27 cellular contexts compared by ENCODE assay signal in the genomic region with DNA sequence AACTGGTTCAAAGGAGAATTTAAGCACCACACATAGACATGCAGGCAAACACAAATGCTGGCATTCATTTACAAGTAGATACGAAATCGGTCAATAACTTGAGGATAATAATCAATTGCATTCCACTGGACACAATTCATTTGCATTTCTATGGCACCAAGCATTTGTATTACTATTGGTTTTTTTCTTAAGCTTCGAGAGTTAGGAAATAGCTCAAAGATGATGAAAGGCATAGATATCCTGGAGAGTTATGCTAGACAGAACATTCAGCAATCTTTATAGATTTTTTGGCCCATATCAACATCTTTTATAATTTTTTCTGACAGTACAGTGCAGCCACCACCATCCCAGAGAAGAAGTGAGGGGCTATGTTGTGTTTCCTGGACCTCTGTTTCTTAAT.
DNase-seq lines count a peak whose midpoint lies in the region; ATAC-seq, FAIRE-seq and TF ChIP-seq lines count a peak whose summit lies in the region.
"Had no signal": no experiment of that assay in that cellular context is flagged by ENCODE, and none has a peak within 500 bp of the region (broad histone marks: within the 10 kb centered on the region; RNA-seq: fewer than 3 reads in every experiment).

No MANE protein-coding gene starts in this region.

- no peak overlapping the region for H3K27ac Mint-ChIP-seq in GM23338
- peak overlapping the region; percentile 92 for H3K27ac Mint-ChIP-seq in astrocyte (ENCODE audit: unreplicated experiment)
- peak overlapping the region; percentile 1 for H3K27ac Mint-ChIP-seq in progenitor cell of endocrine pancreas
- H3K27ac Mint-ChIP-seq: activated naive CD4-positive, alpha-beta T cell treated with anti-CD3 and anti-CD28 coated beads, Interleukin-2, amount 10 ng/mL, durations not matched to agents 7 days and 5 days; CD4-positive, alpha-beta T cell; IgD-negative memory B cell; natural killer cell had no signal

- H3K4me1 ChIP-seq in GM23338 (ENCODE audit: insufficient read depth) (peaks cover 17% of the 10 kb centered on the region), astrocyte (ENCODE audit: insufficient read depth, low read length) (peaks cover 30% of the 10 kb centered on the region), lower lobe of right lung (peaks cover 6% of the 10 kb centered on the region)
- H3K4me1 ChIP-seq: left lung, parathyroid adenoma, upper lobe of right lung had no signal

- no peak overlapping the region for H3K4me3 ChIP-seq in GM23338
- no peak overlapping the region for H3K4me3 ChIP-seq in astrocyte (ENCODE audit: insufficient read depth, low read depth, low read length)
- H3K4me3 ChIP-seq in lower lobe of right lung, result no peak overlapping the region
- H3K4me3 ChIP-seq: left lung, right atrium auricular region, upper lobe of right lung had no signal

- H3K4me2 ChIP-seq in GM23338 (peak overlapping the region; percentile 40; the same call in 1 of the 2 replicates), astrocyte (ENCODE audit: low read length) (no peak overlapping the region)

- DNase-seq in GM23338 (ENCODE audit: low spot score) (no peak), astrocyte (ENCODE audit: low read depth) (no peak), iris pigment epithelial cell (ENCODE audit: low read depth) (peak; percentile 42), progenitor cell of endocrine pancreas (ENCODE audit: low spot score, unreplicated experiment) (no peak), NCI-H1417 (lab: John Stamatoyannopoulos, UW) (no peak), Ammon's horn (ENCODE audit: low spot score) (no peak), MV-4-11 (lab: John Stamatoyannopoulos, UW) (no peak), lower lobe of right lung (no peak)
- DNase-seq: activated CD4-positive, alpha-beta T cell treated with anti-CD3 and anti-CD28 coated beads, Interleukin-2, amount 50 U/mL, for 48 hours; activated naive CD4-positive, alpha-beta T cell treated with anti-CD3 and anti-CD28 coated beads, Interleukin-2, amount 10 ng/mL, durations not matched to agents 7 days and 5 days; CD4-positive, alpha-beta T cell; dermis blood vessel endothelial cell; EL; left lung; midbrain; natural killer cell; NCI-H1092; NCI-H187 treated with DMSO at 0.1 percent for 48 hours; NCI-H524 treated with DMSO at 0.1 percent for 48 hours; SIG-M5; stimulated activated CD4-positive, alpha-beta T cell treated with anti-CD3 and anti-CD28 coated beads, Interleukin-2, amount 100 ng/mL, for 48 hours; upper lobe of right lung had no signal

- no peak overlapping the region for H3K4me3 Mint-ChIP-seq in GM23338
- H3K4me3 Mint-ChIP-seq in astrocyte (ENCODE audit: unreplicated experiment), result no peak overlapping the region
- no peak overlapping the region for H3K4me3 Mint-ChIP-seq in progenitor cell of endocrine pancreas (ENCODE audit: low read depth)
- H3K4me3 Mint-ChIP-seq: activated naive CD4-positive, alpha-beta T cell treated with anti-CD3 and anti-CD28 coated beads, Interleukin-2, amount 10 ng/mL, durations not matched to agents 7 days and 5 days; CD4-positive, alpha-beta T cell; IgD-negative memory B cell; natural killer cell had no signal

- H3K9me2 ChIP-seq in GM23338 (ENCODE audit: insufficient read depth), result peaks cover 14% of the 10 kb centered on the region; the same call in 1 of the 2 replicates

- H3K36me3 ChIP-seq in GM23338 (ENCODE audit: insufficient read depth), result no peaks in the 10 kb centered on the region
- H3K36me3 ChIP-seq in astrocyte (ENCODE audit: insufficient read depth, low read length), result no peaks in the 10 kb centered on the region
- H3K36me3 ChIP-seq in lower lobe of right lung, result no peaks in the 10 kb centered on the region
- H3K36me3 ChIP-seq: left lung, right atrium auricular region, upper lobe of right lung had no signal

- TF ChIP-seq CTCF in GM23338 (conservative IDR thresholded peaks at IDR 0.05; ENCODE audit: low read depth in 2 of 2), result no peak
- TF ChIP-seq CTCF in astrocyte (IDR thresholded peaks at IDR 0.05; ENCODE audit: insufficient read depth, low read depth, low read length), result no peak
- TF ChIP-seq CTCF in progenitor cell of endocrine pancreas (IDR thresholded peaks at IDR 0.05; ENCODE audit: unreplicated experiment), result no peak
- TF ChIP-seq CTCF in lower lobe of right lung (IDR thresholded peaks at IDR 0.05), result no peak

- ATAC-seq in GM23338, result no peak
- ATAC-seq in lower lobe of right lung, result no peak
- ATAC-seq: natural killer cell had no signal

- H3K9ac ChIP-seq in astrocyte (ENCODE audit: low read length), result peak overlapping the region; percentile 72
- H3K9ac ChIP-seq: parathyroid adenoma had no signal

- peaks cover 24% of the 10 kb centered on the region for H3K4me1 Mint-ChIP-seq in GM23338
- H3K4me1 Mint-ChIP-seq in astrocyte (ENCODE audit: low read depth, unreplicated experiment), result peaks cover 37% of the 10 kb centered on the region
- H3K4me1 Mint-ChIP-seq in progenitor cell of endocrine pancreas (ENCODE audit: low read depth), result peaks cover 19% of the 10 kb centered on the region
- H3K4me1 Mint-ChIP-seq: activated naive CD4-positive, alpha-beta T cell treated with anti-CD3 and anti-CD28 coated beads, Interleukin-2, amount 10 ng/mL, durations not matched to agents 7 days and 5 days; natural killer cell had no signal

- H3K27me3 Mint-ChIP-seq in GM23338 (ENCODE audit: insufficient read depth, low read depth, poor library complexity) (peaks cover 3% of the 10 kb centered on the region), astrocyte (ENCODE audit: low read depth, unreplicated experiment) (no peaks in the 10 kb centered on the region), progenitor cell of endocrine pancreas (peaks cover 28% of the 10 kb centered on the region)
- H3K27me3 Mint-ChIP-seq: activated naive CD4-positive, alpha-beta T cell treated with anti-CD3 and anti-CD28 coated beads, Interleukin-2, amount 10 ng/mL, durations not matched to agents 7 days and 5 days; IgD-negative memory B cell had no signal

- H4K20me1 ChIP-seq in GM23338 (replicated peaks; ENCODE audit: insufficient read depth), result no peaks in the 10 kb centered on the region
- H4K20me1 ChIP-seq in astrocyte (ENCODE audit: insufficient read depth, low read length), result no peaks in the 10 kb centered on the region

- H3K9me3 ChIP-seq in astrocyte (ENCODE audit: insufficient read depth, low read depth, low read length) (no peaks in the 10 kb centered on the region), lower lobe of right lung (no peaks in the 10 kb centered on the region)
- H3K9me3 ChIP-seq: left lung, upper lobe of right lung had no signal

- FAIRE-seq in astrocyte (lab: Jason Lieb, UNC), result peak; percentile 59
- FAIRE-seq: GM12891, TTC549 had no signal

- no peaks in the 10 kb centered on the region for H3K36me3 Mint-ChIP-seq in GM23338 (ENCODE audit: low read depth)
- peaks cover under 1% of the 10 kb centered on the region for H3K36me3 Mint-ChIP-seq in astrocyte (ENCODE audit: low read depth, unreplicated experiment)
- no peaks in the 10 kb centered on the region for H3K36me3 Mint-ChIP-seq in progenitor cell of endocrine pancreas (ENCODE audit: insufficient read depth)
- H3K36me3 Mint-ChIP-seq: activated naive CD4-positive, alpha-beta T cell treated with anti-CD3 and anti-CD28 coated beads, Interleukin-2, amount 10 ng/mL, durations not matched to agents 7 days and 5 days; natural killer cell had no signal

- no peaks in the 10 kb centered on the region for H3K79me2 ChIP-seq in GM23338 (replicated peaks; ENCODE audit: insufficient read depth)
- no peaks in the 10 kb centered on the region for H3K79me2 ChIP-seq in astrocyte (ENCODE audit: insufficient read depth, low read length)
- H3K79me2 ChIP-seq: parathyroid adenoma had no signal

- no peaks in the 10 kb centered on the region for H3F3A ChIP-seq in GM23338 (replicated peaks; ENCODE audit: low read depth)

- H3K9me3 Mint-ChIP-seq in GM23338 (no peaks in the 10 kb centered on the region), astrocyte (ENCODE audit: unreplicated experiment) (peaks cover 5% of the 10 kb centered on the region), progenitor cell of endocrine pancreas (ENCODE audit: low read depth) (peaks cover 5% of the 10 kb centered on the region)

- no peak overlapping the region for H3K27ac ChIP-seq in GM23338 (ENCODE audit: low read depth)
- H3K27ac ChIP-seq in astrocyte (ENCODE audit: low read depth, low read length), result peak overlapping the region; percentile 85
- no peak overlapping the region for H3K27ac ChIP-seq in lower lobe of right lung
- H3K27ac ChIP-seq: left lung, parathyroid adenoma, upper lobe of right lung had no signal

- H2AFZ ChIP-seq in GM23338 (no peak overlapping the region), astrocyte (ENCODE audit: low read depth, low read length) (no peak overlapping the region)
- H2AFZ ChIP-seq: parathyroid adenoma had no signal

- intact Hi-C loops in lower lobe of right lung (cut with DNase I), result no loop called here

- no peaks in the 10 kb centered on the region for H3K27me3 ChIP-seq in GM23338 (ENCODE audit: insufficient read depth)
- no peaks in the 10 kb centered on the region for H3K27me3 ChIP-seq in astrocyte (ENCODE audit: insufficient read depth, low read length)
- no peaks in the 10 kb centered on the region for H3K27me3 ChIP-seq in lower lobe of right lung (ENCODE audit: low read depth)
- H3K27me3 ChIP-seq: right atrium auricular region, upper lobe of right lung had no signal

TF ChIP-seq in GM23338, 12 proteins besides CTCF, POLR2A, EP300 and RAD21 (continues in another document):
- no peak for TF ChIP-seq POLR2AphosphoS5 (IDR thresholded peaks at IDR 0.05; ENCODE audit: low read depth)
- TF ChIP-seq STAT1 (IDR thresholded peaks at IDR 0.05; ENCODE audit: unreplicated experiment), result no peak
- no peak for TF ChIP-seq NANOG (IDR thresholded peaks at IDR 0.05; ENCODE audit: borderline replicate concordance)
- TF ChIP-seq EZH2 (IDR thresholded peaks at IDR 0.05; ENCODE audit: low read depth, unreplicated experiment), result no peak
- TF ChIP-seq, protein P1, sequence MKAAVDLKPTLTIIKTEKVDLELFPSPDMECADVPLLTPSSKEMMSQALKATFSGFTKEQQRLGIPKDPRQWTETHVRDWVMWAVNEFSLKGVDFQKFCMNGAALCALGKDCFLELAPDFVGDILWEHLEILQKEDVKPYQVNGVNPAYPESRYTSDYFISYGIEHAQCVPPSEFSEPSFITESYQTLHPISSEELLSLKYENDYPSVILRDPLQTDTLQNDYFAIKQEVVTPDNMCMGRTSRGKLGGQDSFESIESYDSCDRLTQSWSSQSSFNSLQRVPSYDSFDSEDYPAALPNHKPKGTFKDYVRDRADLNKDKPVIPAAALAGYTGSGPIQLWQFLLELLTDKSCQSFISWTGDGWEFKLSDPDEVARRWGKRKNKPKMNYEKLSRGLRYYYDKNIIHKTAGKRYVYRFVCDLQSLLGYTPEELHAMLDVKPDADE (IDR thresholded peaks at IDR 0.05), result no peak
- no peak for TF ChIP-seq EZH2phosphoT487 (IDR thresholded peaks at IDR 0.05; ENCODE audit: unreplicated experiment)
- no peak for TF ChIP-seq ZNF331 (CRISPR knock-in tag; IDR thresholded peaks at IDR 0.05; ENCODE audit: low read depth)
- no peak for TF ChIP-seq ZNF114 (CRISPR knock-in tag; IDR thresholded peaks at IDR 0.05)
